Comparison of ENCODE assay signal across 7 cellular contexts in the genomic region with DNA sequence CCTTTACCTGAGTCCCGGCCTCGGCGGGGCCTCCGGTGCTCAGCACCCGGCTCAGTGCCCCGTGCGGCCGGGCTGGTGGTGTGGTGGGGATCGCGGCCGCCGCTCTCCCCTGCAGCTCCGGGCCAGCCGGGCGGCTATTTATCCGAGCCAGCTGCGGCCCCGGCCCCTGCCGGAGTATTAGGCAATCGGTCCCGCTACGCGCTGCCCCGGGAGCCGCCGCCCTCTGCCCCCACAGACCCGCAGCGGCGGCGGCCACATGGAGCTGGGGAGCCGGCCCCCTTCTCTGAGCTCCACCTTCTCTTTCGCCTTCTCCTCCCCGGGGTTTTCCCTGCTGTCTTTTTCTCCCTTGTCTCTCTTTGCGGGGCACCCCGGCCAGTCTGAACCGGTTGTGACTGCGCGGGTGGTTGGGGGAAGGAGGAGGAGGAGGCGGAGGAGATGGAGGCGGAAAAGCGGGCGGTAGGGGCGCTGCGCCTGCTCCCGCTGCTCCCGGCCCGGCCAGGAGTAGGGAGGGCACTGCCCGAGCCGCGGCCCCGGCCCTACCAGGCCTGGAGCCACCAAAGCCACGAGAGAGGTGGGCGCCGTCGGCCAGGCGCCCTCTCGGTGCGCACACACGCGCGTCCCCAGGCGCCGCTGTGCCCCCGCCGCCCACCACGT. TPM values are rescaled to one million over a fixed set of nuclear protein-coding genes. Genes with fewer than 3 reads are reported as not detected.
DNase-seq lines count a peak whose midpoint lies in the region; ATAC-seq, FAIRE-seq and TF ChIP-seq lines count a peak whose summit lies in the region.

A gene with protein sequence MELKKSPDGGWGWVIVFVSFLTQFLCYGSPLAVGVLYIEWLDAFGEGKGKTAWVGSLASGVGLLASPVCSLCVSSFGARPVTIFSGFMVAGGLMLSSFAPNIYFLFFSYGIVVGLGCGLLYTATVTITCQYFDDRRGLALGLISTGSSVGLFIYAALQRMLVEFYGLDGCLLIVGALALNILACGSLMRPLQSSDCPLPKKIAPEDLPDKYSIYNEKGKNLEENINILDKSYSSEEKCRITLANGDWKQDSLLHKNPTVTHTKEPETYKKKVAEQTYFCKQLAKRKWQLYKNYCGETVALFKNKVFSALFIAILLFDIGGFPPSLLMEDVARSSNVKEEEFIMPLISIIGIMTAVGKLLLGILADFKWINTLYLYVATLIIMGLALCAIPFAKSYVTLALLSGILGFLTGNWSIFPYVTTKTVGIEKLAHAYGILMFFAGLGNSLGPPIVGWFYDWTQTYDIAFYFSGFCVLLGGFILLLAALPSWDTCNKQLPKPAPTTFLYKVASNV (minus strand): TSS at position 379 of the 654 bp plus-strand sequence. CDS start 25,559 bp downstream, outside the sequence.

- H3K4me1 ChIP-seq in left lung: peaks cover 4 to 15% of the 10 kb centered on the region in 2 donors

- H3K4me3 ChIP-seq in left lung: peak within 1 kb of the TSS; percentile 46 to 47

- H3K36me3 ChIP-seq in left lung: no peaks in the 10 kb centered on the region

- intact Hi-C loops in left lung (cut with DNase I): no loop called here

- TF ChIP-seq CTCF in GM12874 (IDR thresholded peaks at IDR 0.05; ENCODE audit: insufficient read depth, low read depth, low read length) (peak; percentile 42; the same call in 1 of the 2 replicates), left lung (IDR thresholded peaks at IDR 0.05) (peak in 1 of 2 donors; percentile 23)

- DNase-seq in HTR-8/SVneo (ENCODE audit: insufficient read length, low spot score): peak; percentile 46
- peak; percentile 48 for DNase-seq in SKM-1 (lab: John Stamatoyannopoulos, UW; ENCODE audit: unreplicated experiment)
- DNase-seq in left lung: peak; percentile 65 to 84
- DNase-seq in stimulated activated CD4-positive, alpha-beta T cell treated with anti-CD3 and anti-CD28 coated beads, Interleukin-4, amount 100 ng/mL, for 4 hours: peak; percentile 39

- ATAC-seq in GM21528 (IDR thresholded peaks at IDR 0.05; ENCODE audit: low FRiP score, unreplicated experiment) (peak; percentile 93), left lung (peak; percentile 92)

- peaks cover 4 to 56% of the 10 kb centered on the region in 2 donors for H3K27me3 ChIP-seq in left lung

- peak within 1 kb of the TSS; percentile 39 for H3K27ac ChIP-seq in cingulate gyrus (ENCODE audit: low read depth, low read length)
- H3K27ac ChIP-seq in left lung: no peak within 1 kb of the TSS

- FAIRE-seq in HTR-8/SVneo (lab: Jason Lieb, UNC): no peak

- H3K9me3 ChIP-seq in left lung: no peaks in the 10 kb centered on the region

RNA-seq across cellular contexts. Expression of the gene that starts here (rescaled TPM):
- total RNA-seq in left lung: 1 to 10 TPM; 1.5 to 2.0 TPM
